9 cellular contexts compared by ENCODE assay signal in genomic region chr12:95653761-95654546, GRCh38.
A peak's percentile ranks its signal among the peaks of the same experiment; 100 is the strongest.
DNase-seq lines count a peak whose midpoint lies in the region; ATAC-seq and TF ChIP-seq lines count a peak whose summit lies in the region.
"Had no signal": no experiment of that assay in that cellular context is flagged by ENCODE, and none has a peak within 500 bp of the region (broad histone marks: within the 10 kb centered on the region; RNA-seq: fewer than 3 reads in every experiment).

No MANE protein-coding gene starts in this region.

- H3K9me3 ChIP-seq in upper lobe of right lung = no peaks in the 10 kb centered on the region
- H3K9me3 ChIP-seq: esophagus squamous epithelium had no signal

- DNase-seq in Right ventricle myocardium inferior (ENCODE audit: missing footprints) (no peak), cardiac septum (ENCODE audit: low spot score) (no peak), amniotic stem cell (lab: John Stamatoyannopoulos, UW) (peak; percentile 12), hepatic stellate cell (ENCODE audit: low spot score) (peak; percentile 74), upper lobe of right lung (no peak), DMS 273 (lab: John Stamatoyannopoulos, UW; ENCODE audit: unreplicated experiment) (no peak), NCI-H2029 (lab: John Stamatoyannopoulos, UW) (no peak)
- DNase-seq: esophagus squamous epithelium had no signal

- TF ChIP-seq CTCF in upper lobe of right lung (IDR thresholded peaks at IDR 0.05) = no peak

- intact Hi-C loops in Right ventricle myocardium inferior (cut with DNase I) = no loop called here
- intact Hi-C loops in cardiac septum (cut with DNase I) = no loop called here
- intact Hi-C loops in upper lobe of right lung (cut with DNase I) = no loop called here

- no peaks in the 10 kb centered on the region for H3K4me1 ChIP-seq in upper lobe of right lung

- no peak overlapping the region for H3K4me3 ChIP-seq in upper lobe of right lung
- H3K4me3 ChIP-seq: esophagus squamous epithelium had no signal

- peak; percentile 84 for ATAC-seq in Right ventricle myocardium inferior
- ATAC-seq in upper lobe of right lung = peak; percentile 80
- no peak for ATAC-seq in HG02623 (IDR thresholded peaks at IDR 0.05; ENCODE audit: unreplicated experiment)

- no peaks in the 10 kb centered on the region for H3K36me3 ChIP-seq in upper lobe of right lung
- H3K36me3 ChIP-seq: esophagus squamous epithelium had no signal

- H3K27me3 ChIP-seq in upper lobe of right lung = no peaks in the 10 kb centered on the region
- H3K27me3 ChIP-seq: esophagus squamous epithelium had no signal

- peak overlapping the region; percentile 13 for H3K27ac ChIP-seq in upper lobe of right lung

Comparison
In these comparisons a context has a peak if more than half of its experiments do, and no peak if none do; other contexts are left out.
1. DNase-seq: peak in amniotic stem cell (single experiment) and hepatic stellate cell (single experiment); none in Right ventricle myocardium inferior (single experiment), cardiac septum (single experiment), upper lobe of right lung (single experiment), DMS 273 (single experiment) and NCI-H2029 (single experiment).